In genomic region chr5:112253478-112254250, GRCh38 we compare ENCODE assay signal across 15 cellular contexts.
A peak's percentile ranks its signal among the peaks of the same experiment; 100 is the strongest.
DNase-seq lines count a peak whose midpoint lies in the region; ATAC-seq and TF ChIP-seq lines count a peak whose summit lies in the region.
"Had no signal": no experiment of that assay in that cellular context is flagged by ENCODE, and none has a peak within 500 bp of the region (broad histone marks: within the 10 kb centered on the region; RNA-seq: fewer than 3 reads in every experiment).

No MANE protein-coding gene starts in this region.

- 49 to 66% (median 58%) methylated on average over 9 of the region's 9 CpGs for WGBS in adrenal gland, 4 donors
- WGBS in thyroid gland, 2 donors: 65 to 71% methylated on average over 9 of the region's 9 CpGs

- TF ChIP-seq CTCF in adrenal gland (IDR thresholded peaks at IDR 0.05) (no peak), foreskin fibroblast (IDR thresholded peaks at IDR 0.05; ENCODE audit: low read depth, low read length) (no peak), retinal pigment epithelial cell (conservative IDR thresholded peaks at IDR 0.05; ENCODE audit: low read depth, low read length) (no peak), thyroid gland (IDR thresholded peaks at IDR 0.05) (no peak)

- H3K27me3 ChIP-seq in adrenal gland: no peaks in the 10 kb centered on the region
- no peaks in the 10 kb centered on the region for H3K27me3 ChIP-seq in thyroid gland
- H3K27me3 ChIP-seq: cardiac muscle cell had no signal

- intact Hi-C loops in adrenal gland (cut with DNase I) (no loop called here), thyroid gland (cut with DNase I) (no loop called here)

- TF ChIP-seq POLR2A in adrenal gland (IDR thresholded peaks at IDR 0.05): no peak
- TF ChIP-seq POLR2A in thyroid gland (IDR thresholded peaks at IDR 0.05): no peak

- H3K4me1 ChIP-seq in adrenal gland (replicated peaks in 1 of 2) (no peaks in the 10 kb centered on the region), thyroid gland (peaks cover 27 to 33% of the 10 kb centered on the region in 2 donors)

- DNase-seq in ELR (ENCODE audit: low read depth): peak; percentile 18
- DNase-seq in adrenal gland: peak in 5 of 7 donors; percentile 29 to 59 (median 33)
- peak; percentile 1 to 7 for DNase-seq in foreskin fibroblast
- peak; percentile 20 for DNase-seq in retinal pigment epithelial cell (ENCODE audit: low read depth)
- DNase-seq in GF-D8 (lab: John Stamatoyannopoulos, UW): no peak
- DNase-seq in caudate nucleus (lab: John Stamatoyannopoulos, UW): no peak
- DNase-seq in thyroid gland: no peak
- DNase-seq: activated CD8-positive, alpha-beta T cell treated with anti-CD3 and anti-CD28 coated beads for 36 hours; activated effector memory CD4-positive, alpha-beta T cell treated with anti-CD3 and anti-CD28 coated beads, Interleukin-2, amount 50 U/mL, for 16 hours; erythroblast; NCI-H1105 treated with DMSO at 0.1 percent for 48 hours; NCI-H748 treated with DMSO at 0.1 percent for 48 hours; stimulated activated naive CD4-positive, alpha-beta T cell had no signal

- H3K27ac ChIP-seq in adrenal gland: peak overlapping the region in 1 of 5 donors; percentile 21
- H3K27ac ChIP-seq in caudate nucleus (ENCODE audit: low read depth, low read length): no peak overlapping the region
- peak overlapping the region in 1 of 3 donors; percentile 34 for H3K27ac ChIP-seq in thyroid gland
- H3K27ac ChIP-seq: cardiac muscle cell had no signal

- no peaks in the 10 kb centered on the region for H3K9me3 ChIP-seq in adrenal gland (replicated peaks in 1 of 3)
- no peaks in the 10 kb centered on the region for H3K9me3 ChIP-seq in thyroid gland

- no peak for ATAC-seq in GM21576 (IDR thresholded peaks at IDR 0.05; ENCODE audit: unreplicated experiment)
- ATAC-seq: activated CD8-positive, alpha-beta T cell treated with anti-CD3 and anti-CD28 coated beads for 36 hours had no signal

- no peaks in the 10 kb centered on the region for H3K36me3 ChIP-seq in adrenal gland (replicated peaks in 1 of 2)
- no peaks in the 10 kb centered on the region for H3K36me3 ChIP-seq in thyroid gland
- H3K36me3 ChIP-seq: cardiac muscle cell had no signal

- H3K4me3 ChIP-seq in adrenal gland: no peak overlapping the region
- no peak overlapping the region for H3K4me3 ChIP-seq in foreskin fibroblast (ENCODE audit: low read depth in 1 of 2, low read length in 2 of 2)
- H3K4me3 ChIP-seq in retinal pigment epithelial cell (ENCODE audit: low read length): no peak overlapping the region
- H3K4me3 ChIP-seq in thyroid gland (replicated peaks in 1 of 3): no peak overlapping the region
- H3K4me3 ChIP-seq: cardiac muscle cell had no signal

Comparison
In these comparisons a context has a peak if more than half of its experiments do, and no peak if none do; other contexts are left out.
1. DNase-seq: peak in ELR (single experiment), adrenal gland (5 of 7), foreskin fibroblast (2 of 2) and retinal pigment epithelial cell (single experiment); none in GF-D8 (single experiment), caudate nucleus (0 of 61) and thyroid gland (0 of 2).